ENCODE assay signal across 8 cellular contexts in the genomic region with DNA sequence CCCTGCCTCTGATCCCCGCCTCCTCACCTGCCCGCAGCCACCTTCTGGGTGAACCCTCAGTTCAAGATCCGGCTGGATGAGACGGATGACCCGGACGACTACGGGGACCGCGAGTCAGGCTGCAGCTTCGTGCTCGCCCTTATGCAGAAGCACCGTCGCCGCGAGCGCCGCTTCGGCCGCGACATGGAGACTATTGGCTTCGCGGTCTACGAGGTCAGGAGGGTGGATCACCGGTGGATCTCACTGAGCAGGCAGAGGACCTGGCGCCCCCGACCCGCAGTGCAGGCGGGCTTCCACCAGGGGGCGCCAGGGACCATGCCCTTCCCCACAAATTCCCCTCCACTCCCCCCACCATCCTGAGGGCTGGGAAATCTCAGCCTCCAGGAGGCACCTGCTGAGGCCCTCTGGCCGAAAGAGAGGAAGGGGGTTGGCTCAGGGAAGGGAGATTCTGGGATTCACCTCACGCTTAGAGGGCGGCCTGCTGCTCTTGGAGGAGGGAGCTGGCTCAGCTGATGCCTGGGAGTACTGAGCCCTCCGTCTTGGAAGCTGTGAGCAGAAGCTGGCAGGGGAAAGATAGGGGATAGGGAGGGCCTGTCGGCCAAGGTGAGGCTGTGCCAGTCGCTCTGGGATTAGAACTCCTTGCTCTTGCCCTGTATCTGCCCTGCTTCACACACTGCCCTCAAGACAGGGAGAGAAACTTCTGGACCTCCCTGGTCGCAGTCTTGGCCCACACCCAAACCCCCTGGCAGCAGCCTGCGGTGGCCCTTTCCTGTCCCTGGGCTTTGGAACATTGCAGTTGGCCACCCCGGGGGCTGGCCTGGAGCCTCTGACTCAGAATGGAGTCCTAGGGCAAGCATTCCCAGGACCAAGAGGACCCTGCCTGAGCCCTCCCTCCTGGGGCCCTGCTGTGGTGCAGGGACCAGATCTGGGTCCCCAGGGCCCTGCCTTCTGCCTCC. TPM values are rescaled to one million over a fixed set of nuclear protein-coding genes. Genes with fewer than 3 reads are reported as not detected.
DNase-seq lines count a peak whose midpoint lies in the region; ATAC-seq and TF ChIP-seq lines count a peak whose summit lies in the region.

No MANE protein-coding gene starts in this region.

- H2AFZ ChIP-seq in smooth muscle cell (ENCODE audit: low read depth): no peak overlapping the region

- no peak overlapping the region for H3K4me2 ChIP-seq in smooth muscle cell

- H3K36me3 ChIP-seq in ascending aorta: peaks cover 79 to 90% of the 10 kb centered on the region in 2 donors
- no peaks in the 10 kb centered on the region for H3K36me3 ChIP-seq in smooth muscle cell (ENCODE audit: low read depth)

- TF ChIP-seq CTCF in GM13977 (IDR thresholded peaks at IDR 0.05; ENCODE audit: extremely low read depth, insufficient read depth, missing control alignments) (peak; percentile 86), ascending aorta (IDR thresholded peaks at IDR 0.05) (peak; percentile 69 to 87 (median 73)), smooth muscle cell (IDR thresholded peaks at IDR 0.05; ENCODE audit: borderline replicate concordance, insufficient read depth, poor library complexity, severe bottlenecking) (peak; percentile 95)

- H3K79me2 ChIP-seq in smooth muscle cell (ENCODE audit: low read depth): no peaks in the 10 kb centered on the region

- H3K27ac ChIP-seq in ascending aorta (no peak overlapping the region), smooth muscle cell (ENCODE audit: low read depth) (no peak overlapping the region)

- H4K20me1 ChIP-seq in smooth muscle cell (ENCODE audit: low read depth): no peaks in the 10 kb centered on the region

- H3K9me3 ChIP-seq in ascending aorta (no peaks in the 10 kb centered on the region), smooth muscle cell (replicated peaks; ENCODE audit: low read depth) (no peaks in the 10 kb centered on the region)

- H3K4me3 ChIP-seq in ascending aorta (no peak overlapping the region), smooth muscle cell (no peak overlapping the region)

- no peaks in the 10 kb centered on the region for H3K4me1 ChIP-seq in ascending aorta
- H3K4me1 ChIP-seq in smooth muscle cell (ENCODE audit: low read depth): no peaks in the 10 kb centered on the region

- no peak overlapping the region for H3K9ac ChIP-seq in smooth muscle cell (ENCODE audit: low read depth)

- ATAC-seq in GM19035 (IDR thresholded peaks at IDR 0.05; ENCODE audit: unreplicated experiment) (no peak), HG03354 (IDR thresholded peaks at IDR 0.05; ENCODE audit: poor library complexity, severe bottlenecking, unreplicated experiment) (no peak)

- peak; percentile 4 to 33 for DNase-seq in AML-193 (lab: John Stamatoyannopoulos, UW)
- peak; percentile 83 for DNase-seq in GM13977 (ENCODE audit: low spot score)
- peak; percentile 57 for DNase-seq in RPMI8226
- DNase-seq in ascending aorta (ENCODE audit: low spot score in 2 of 2): peak in 1 of 2 donors; percentile 63
- peak; percentile 69 for DNase-seq in hepatic stellate cell (ENCODE audit: low spot score)
- no peak for DNase-seq in smooth muscle cell (lab: John Stamatoyannopoulos, UW; ENCODE audit: unreplicated experiment)

- H3K27me3 ChIP-seq in ascending aorta (no peaks in the 10 kb centered on the region), smooth muscle cell (ENCODE audit: low read depth) (no peaks in the 10 kb centered on the region)

- 50% methylated on average over 37 of the region's 38 CpGs for WGBS in smooth muscle cell (ENCODE audit: low lambda C conversion rate)

- in situ Hi-C loops in GM13977 (cut with MboI; ENCODE audit: low pct_unique_long_range_greater_than_20kb, low sequenced_read_pairs, unreplicated experiment): loop anchor here (10.0 kb wide), 1 partner anchor 50 kb away; no protein-coding TSS in a partner anchor

- H3F3A ChIP-seq in smooth muscle cell (ENCODE audit: low read depth): no peaks in the 10 kb centered on the region

- intact Hi-C loops in ascending aorta (cut with DNase I): no loop called here

RNA-seq across cellular contexts. Expression of gene CAPN1, which starts 23.2 kb away (rescaled TPM):
- 239 TPM for total RNA-seq in ascending aorta
- total RNA-seq in smooth muscle cell: 93.0 and 126 TPM in 2 replicates
- polyA plus RNA-seq in smooth muscle cell: 109 and 149 TPM in 2 replicates

RNA-seq across cellular contexts. Expression of gene SPDYC, which starts 34.9 kb away (rescaled TPM):
- total RNA-seq in ascending aorta (not detected), smooth muscle cell (not detected in 2 replicates)
- polyA plus RNA-seq in smooth muscle cell: not detected in 2 replicates

RNA-seq across cellular contexts. Expression of gene POLA2, which starts 56.8 kb away (rescaled TPM):
- total RNA-seq in ascending aorta (27.4 TPM), smooth muscle cell (2.5 and 4.4 TPM in 2 replicates)
- polyA plus RNA-seq in smooth muscle cell: 8.4 and 9.2 TPM in 2 replicates
